Comparison of ENCODE assay signal across 32 cellular contexts in genomic region chr20:56018194-56018593, GRCh38. TPM values are rescaled to one million over a fixed set of nuclear protein-coding genes. Genes with fewer than 3 reads are reported as not detected.
"Had no signal": no experiment of that assay in that cellular context is flagged by ENCODE, and none has a peak within 500 bp of the region (broad histone marks: within the 10 kb centered on the region; RNA-seq: fewer than 3 reads in every experiment).

No MANE protein-coding gene starts in this region.

- H3K36me3 ChIP-seq: colonic mucosa, esophagus squamous epithelium, gastrocnemius medialis, heart right ventricle, left ventricle myocardium inferior, lower lobe of right lung had no signal

- H3K27ac ChIP-seq: colonic mucosa, epithelial cell of prostate, esophagus squamous epithelium, gastrocnemius medialis, heart right ventricle, left ventricle myocardium inferior, lower lobe of right lung had no signal

- H3K4me3 ChIP-seq: colonic mucosa, esophagus squamous epithelium, gastrocnemius medialis, heart right ventricle, left ventricle myocardium inferior, lower lobe of right lung, mucosa of descending colon had no signal

- H3K27me3 ChIP-seq: colonic mucosa, esophagus squamous epithelium, gastrocnemius medialis had no signal

- H3K4me1 ChIP-seq: colonic mucosa, esophagus squamous epithelium, gastrocnemius medialis, heart right ventricle, left ventricle myocardium inferior, lower lobe of right lung had no signal

- DNase-seq: colonic mucosa; cortex of kidney; effector CD8-positive, alpha-beta T cell; effector memory CD8-positive, alpha-beta T cell; endodermal cell; erythroblast; esophagus squamous epithelium; foreskin fibroblast; gastrocnemius medialis; glutamatergic neuron; head of caudate nucleus; heart right ventricle; hippocampal formation; left cardiac atrium; left ventricle myocardium inferior; lower lobe of right lung; mesenchymal stem cell; mucosa of descending colon; naive B cell; naive thymus-derived CD8-positive, alpha-beta T cell had no signal

- H3K9me3 ChIP-seq: colonic mucosa, esophagus squamous epithelium, gastrocnemius medialis, left ventricle myocardium inferior, lower lobe of right lung, mucosa of descending colon had no signal

- FAIRE-seq: endometrium, islet of Langerhans, keratinocyte had no signal

- ATAC-seq: effector memory CD8-positive, alpha-beta T cell; esophagus mucosa; gastrocnemius medialis; heart right ventricle; left cardiac atrium; lower lobe of right lung; mucosa of descending colon; naive thymus-derived CD8-positive, alpha-beta T cell had no signal

RNA-seq across cellular contexts. Expression of gene CBLN4, which starts 12.9 kb away (rescaled TPM):
- total RNA-seq: dermis microvascular lymphatic vessel endothelial cell; endodermal cell; esophagus mucosa; gastrocnemius medialis; glomerular endothelial cell; heart right ventricle; kidney epithelial cell; left cardiac atrium; left ventricle myocardium inferior; lower leg skin; lung microvascular endothelial cell; mesothelial cell of epicardium; mucosa of descending colon; myocyte; naive thymus-derived CD8-positive, alpha-beta T cell had no signal
- polyA plus RNA-seq: heart right ventricle; keratinocyte; naive thymus-derived CD8-positive, alpha-beta T cell had no signal
